ENCODE assay signal across 10 cellular contexts in genomic region chr11:32830796-32831195, GRCh38. TPM values are rescaled to one million over a fixed set of nuclear protein-coding genes. Genes with fewer than 3 reads are reported as not detected.
DNase-seq lines count a peak whose midpoint lies in the region; ATAC-seq and TF ChIP-seq lines count a peak whose summit lies in the region.
"Had no signal": no experiment of that assay in that cellular context is flagged by ENCODE, and none has a peak within 500 bp of the region (broad histone marks: within the 10 kb centered on the region; RNA-seq: fewer than 3 reads in every experiment).

No MANE protein-coding gene starts in this region.

- peak overlapping the region; percentile 72 for H3K4me3 ChIP-seq in PC-9
- peak overlapping the region in 1 of 2 donors; percentile 65 for H3K4me3 ChIP-seq in esophagus (ENCODE audit: low read depth in 1 of 2, low read length in 2 of 2)
- H3K4me3 ChIP-seq in osteoblast (ENCODE audit: insufficient read depth, low read length): no peak overlapping the region

- POLR2A ChIA-PET in PC-9 (lab: Charles Lee; ENCODE audit: unreplicated experiment): interaction anchor here (0.5 to 0.6 kb wide), 2 partner anchors 63 to 286 kb away, joined by 3 to 9 read pairs; no protein-coding TSS in a partner anchor
- POLR2A ChIA-PET in HEK293T (lab: Yijun Ruan, JAX): interaction anchor here (0.7 to 1.8 kb wide), 3 partner anchors 15 to 61 kb away, joined by 3 to 5 read pairs (median 3); partner anchors contain the start of gene QSER1

- H3K9me2 ChIP-seq in PC-9 (ENCODE audit: insufficient read depth): no peaks in the 10 kb centered on the region

- intact Hi-C loops in PC-9 (cut with micrococcal nuclease; ENCODE audit: unreplicated experiment): loop anchor here (2.0 kb wide), 1 partner anchor 64 kb away; no protein-coding TSS in a partner anchor

- peaks cover 18% of the 10 kb centered on the region; the same call in 1 of the 2 replicates for H3F3A ChIP-seq in PC-9 (ENCODE audit: insufficient read depth, low read depth)

- TF ChIP-seq CTCF in PC-9 (conservative IDR thresholded peaks at IDR 0.05): no peak
- TF ChIP-seq CTCF in osteoblast (IDR thresholded peaks at IDR 0.05; ENCODE audit: extremely low read depth, low read depth, low read length): no peak

- no peaks in the 10 kb centered on the region for H3K9me3 ChIP-seq in PC-9 (ENCODE audit: insufficient read depth, low read depth)
- no peaks in the 10 kb centered on the region for H3K9me3 ChIP-seq in esophagus (ENCODE audit: control insufficient read depth in 2 of 2, insufficient read depth in 1 of 2, low read depth in 1 of 2, low read length in 1 of 2)
- no peaks in the 10 kb centered on the region for H3K9me3 ChIP-seq in osteoblast (ENCODE audit: low read depth, low read length)
- H3K9me3 ChIP-seq: uterus had no signal

- CTCF ChIA-PET in PC-9 (lab: Charles Lee) (no interaction called here), HEK293T (lab: Yijun Ruan, JAX) (no interaction called here)

- H3K4me1 ChIP-seq in PC-9 (replicated peaks; ENCODE audit: insufficient read depth): peaks cover 14% of the 10 kb centered on the region
- H3K4me1 ChIP-seq in esophagus (ENCODE audit: control insufficient read depth in 2 of 2, insufficient read depth in 2 of 2, low read length in 1 of 2): no peaks in the 10 kb centered on the region
- peaks cover 3% of the 10 kb centered on the region for H3K4me1 ChIP-seq in osteoblast (ENCODE audit: insufficient read depth, low read length)

- no peaks in the 10 kb centered on the region for H3K27me3 ChIP-seq in PC-9 (ENCODE audit: insufficient read depth, low read depth)
- no peaks in the 10 kb centered on the region for H3K27me3 ChIP-seq in esophagus (ENCODE audit: control insufficient read depth in 1 of 2, insufficient read depth in 2 of 2, low read length in 2 of 2)
- H3K27me3 ChIP-seq in osteoblast (ENCODE audit: insufficient read depth, low read length): peaks cover 24% of the 10 kb centered on the region
- H3K27me3 ChIP-seq: uterus had no signal

- no TSS peak for BruUV-seq in PC-9 (replicated peaks; lab: Mats Ljungman, UMichigan)

- DNase-seq in COR-L47 (lab: John Stamatoyannopoulos, UW) (peak; percentile 2), PC-9 (no peak), osteoblast (ENCODE audit: insufficient read length, low spot score, missing footprints) (peak; percentile 65), HEK293T (ENCODE audit: extremely low spot score) (no peak), H4 (ENCODE audit: low spot score) (no peak)
- no peak for DNase-seq in stimulated activated CD4-positive, alpha-beta T cell treated with anti-CD3 and anti-CD28 coated beads, Interleukin-2, amount 100 ng/mL, for 48 hours
- DNase-seq: NK-92 treated with Interleukin-12 subunit alpha and Interleukin-12 subunit beta, amount 100 ng/mL, for 24 hours; uterus had no signal

- H4K20me1 ChIP-seq in PC-9 (ENCODE audit: insufficient read depth) (no peaks in the 10 kb centered on the region), osteoblast (ENCODE audit: insufficient read depth, low read length) (no peaks in the 10 kb centered on the region)

- H3K79me2 ChIP-seq in PC-9 (ENCODE audit: low read depth) (peaks cover 9% of the 10 kb centered on the region; the same call in 1 of the 2 replicates), osteoblast (ENCODE audit: insufficient read depth, low read length) (no peaks in the 10 kb centered on the region)

- H3K4me2 ChIP-seq in PC-9 (peak overlapping the region; percentile 76), osteoblast (ENCODE audit: insufficient read depth, low read length) (no peak overlapping the region)

- H3K36me3 ChIP-seq in PC-9 (ENCODE audit: low read depth): 0 out of 2 replicates have a peak, but pooled peaks cover 3% of the 10 kb centered on the region
- peaks cover 0 to 4% of the 10 kb centered on the region in 2 donors for H3K36me3 ChIP-seq in esophagus (ENCODE audit: control insufficient read depth in 2 of 2, insufficient read depth in 2 of 2, low read length in 1 of 2)
- no peaks in the 10 kb centered on the region for H3K36me3 ChIP-seq in osteoblast (ENCODE audit: insufficient read depth, low read length)
- H3K36me3 ChIP-seq: uterus had no signal

- WGBS in esophagus, 2 donors: 37 to 47% methylated on average over 9 of the region's 9 CpGs

- no peak overlapping the region for H3K27ac ChIP-seq in PC-9
- H3K27ac ChIP-seq in esophagus (ENCODE audit: low read depth in 2 of 2, low read length in 1 of 2): peak overlapping the region; percentile 9 to 51
- H3K27ac ChIP-seq in osteoblast (ENCODE audit: low read depth, low read length): no peak overlapping the region
- H3K27ac ChIP-seq: uterus had no signal

- H2AFZ ChIP-seq in PC-9 (peak overlapping the region; percentile 88; the same call in 1 of the 2 replicates), osteoblast (ENCODE audit: low read length) (no peak overlapping the region)

- ATAC-seq in GM21717 (IDR thresholded peaks at IDR 0.05; ENCODE audit: unreplicated experiment): no peak

TF ChIP-seq in HEK293T, 16 proteins besides CTCF, POLR2A, EP300 and RAD21:
- no peak for TF ChIP-seq TARDBP (IDR thresholded peaks at IDR 0.05)
- no peak for TF ChIP-seq SP1 (IDR thresholded peaks at IDR 0.05)
- no peak for TF ChIP-seq FOXA1 (IDR thresholded peaks at IDR 0.05)
- TF ChIP-seq ARNT (IDR thresholded peaks at IDR 0.05): no peak
- no peak for TF ChIP-seq FOXM1 (IDR thresholded peaks at IDR 0.05; ENCODE audit: borderline replicate concordance)
- TF ChIP-seq HDGF (IDR thresholded peaks at IDR 0.05; ENCODE audit: borderline replicate concordance): no peak
- no peak for TF ChIP-seq BHLHE40 (IDR thresholded peaks at IDR 0.05; ENCODE audit: borderline replicate concordance)
- TF ChIP-seq ELF4 (IDR thresholded peaks at IDR 0.05): no peak
- no peak for TF ChIP-seq LEF1 (IDR thresholded peaks at IDR 0.05; ENCODE audit: borderline replicate concordance)
- TF ChIP-seq L3MBTL2 (conservative IDR thresholded peaks at IDR 0.05): no peak
- TF ChIP-seq FOXK2 (IDR thresholded peaks at IDR 0.05): no peak
- no peak for TF ChIP-seq CTBP1 (IDR thresholded peaks at IDR 0.05; ENCODE audit: borderline replicate concordance)
- no peak for TF ChIP-seq NFRKB (IDR thresholded peaks at IDR 0.05)
- TF ChIP-seq, protein P1, sequence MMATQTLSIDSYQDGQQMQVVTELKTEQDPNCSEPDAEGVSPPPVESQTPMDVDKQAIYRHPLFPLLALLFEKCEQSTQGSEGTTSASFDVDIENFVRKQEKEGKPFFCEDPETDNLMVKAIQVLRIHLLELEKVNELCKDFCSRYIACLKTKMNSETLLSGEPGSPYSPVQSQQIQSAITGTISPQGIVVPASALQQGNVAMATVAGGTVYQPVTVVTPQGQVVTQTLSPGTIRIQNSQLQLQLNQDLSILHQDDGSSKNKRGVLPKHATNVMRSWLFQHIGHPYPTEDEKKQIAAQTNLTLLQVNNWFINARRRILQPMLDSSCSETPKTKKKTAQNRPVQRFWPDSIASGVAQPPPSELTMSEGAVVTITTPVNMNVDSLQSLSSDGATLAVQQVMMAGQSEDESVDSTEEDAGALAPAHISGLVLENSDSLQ (IDR thresholded peaks at IDR 0.05): no peak

RNA-seq across cellular contexts. Expression of gene PRRG4, which starts 1.1 kb away (rescaled TPM):
- total RNA-seq in PC-9 (2021) (11.5 and 11.9 TPM in 2 replicates), osteoblast (0.29 and 0.36 TPM in 2 replicates)
- 10 to 100 TPM; 16.9 to 20.6 TPM for polyA plus RNA-seq in esophagus
- 0.25 TPM in 2 replicates for total RNA-seq in H4 (2014; rRNA removed; shearing (Covaris generic))

RNA-seq across cellular contexts. Expression of gene CCDC73, which starts 36.3 kb away (rescaled TPM):
- not detected in 2 replicates for total RNA-seq in PC-9 (2021)
- under 1 TPM; 0.02 to 0.05 TPM for polyA plus RNA-seq in esophagus
- total RNA-seq in osteoblast: not detected in 2 replicates
- total RNA-seq in H4 (2014; rRNA removed; shearing (Covaris generic)): not detected in 2 replicates

Comparison
In these comparisons a context has a peak if more than half of its experiments do, and no peak if none do; other contexts are left out.
1. DNase-seq: peak in COR-L47 (single experiment) and osteoblast (single experiment); none in PC-9 (0 of 2), stimulated activated CD4-positive, alpha-beta T cell treated with anti-CD3 and anti-CD28 coated beads, Interleukin-2, amount 100 ng/mL, for 48 hours (0 of 2), HEK293T (single experiment) and H4 (single experiment).
2. H3K27ac ChIP-seq: peak in esophagus (2 of 2); none in PC-9 (single experiment) and osteoblast (single experiment).